ENCODE assay signal across 8 cellular contexts in genomic region chr20:49888341-49889244, GRCh38. TPM values are rescaled to one million over a fixed set of nuclear protein-coding genes. Genes with fewer than 3 reads are reported as not detected.
DNase-seq lines count a peak whose midpoint lies in the region; ATAC-seq, FAIRE-seq and TF ChIP-seq lines count a peak whose summit lies in the region.

No MANE protein-coding gene starts in this region.

- TF ChIP-seq CTCF in WI38 (IDR thresholded peaks at IDR 0.05; ENCODE audit: low read depth, low read length) (peak; percentile 90), bronchial epithelial cell (IDR thresholded peaks at IDR 0.05; ENCODE audit: insufficient read depth, low read length, severe bottlenecking) (peak; percentile 88)

- no peak for ATAC-seq in HG02798 (IDR thresholded peaks at IDR 0.05; ENCODE audit: poor library complexity, unreplicated experiment)

- H3K4me3 ChIP-seq in WI38 (ENCODE audit: low read depth, low read length) (no peak overlapping the region), bronchial epithelial cell (ENCODE audit: low read depth, low read length) (no peak overlapping the region)

- no peaks in the 10 kb centered on the region for H3K27me3 ChIP-seq in bronchial epithelial cell (ENCODE audit: control insufficient read depth, insufficient read depth, low read length)

- peaks cover 3% of the 10 kb centered on the region for H3K36me3 ChIP-seq in bronchial epithelial cell (ENCODE audit: control insufficient read depth, insufficient read depth, low read length)

- peak; percentile 79 for FAIRE-seq in bronchial epithelial cell (lab: Jason Lieb, UNC)

- DNase-seq in NCI-H2081 (lab: John Stamatoyannopoulos, UW) (peak; percentile 49 to 53), NCI-H2081 treated with DMSO at 0.1 percent for 48 hours (lab: John Stamatoyannopoulos, UW) (no peak), NCI-H2171 (lab: John Stamatoyannopoulos, UW) (peak; percentile 69), bronchial epithelial cell (ENCODE audit: low read depth) (peak; percentile 34), islet precursor cell (peak; percentile 86)
- peak; percentile 15 to 27 for DNase-seq in stimulated activated CD4-positive, alpha-beta T cell treated with anti-CD3 and anti-CD28 coated beads, Interleukin-1b, Interleukin-23, amount 100 ng/mL, for 1 hour (ENCODE audit: low read depth in 2 of 2)

RNA-seq across cellular contexts. Expression of gene SPATA2, which starts 26.7 kb away (rescaled TPM):
- total RNA-seq in bronchial epithelial cell: 0.79 and 1.0 TPM in 2 replicates

RNA-seq across cellular contexts. Expression of gene RNF114, which starts 47.6 kb away (rescaled TPM):
- 28.2 and 67.1 TPM in 2 replicates for total RNA-seq in bronchial epithelial cell
